In the genomic region with DNA sequence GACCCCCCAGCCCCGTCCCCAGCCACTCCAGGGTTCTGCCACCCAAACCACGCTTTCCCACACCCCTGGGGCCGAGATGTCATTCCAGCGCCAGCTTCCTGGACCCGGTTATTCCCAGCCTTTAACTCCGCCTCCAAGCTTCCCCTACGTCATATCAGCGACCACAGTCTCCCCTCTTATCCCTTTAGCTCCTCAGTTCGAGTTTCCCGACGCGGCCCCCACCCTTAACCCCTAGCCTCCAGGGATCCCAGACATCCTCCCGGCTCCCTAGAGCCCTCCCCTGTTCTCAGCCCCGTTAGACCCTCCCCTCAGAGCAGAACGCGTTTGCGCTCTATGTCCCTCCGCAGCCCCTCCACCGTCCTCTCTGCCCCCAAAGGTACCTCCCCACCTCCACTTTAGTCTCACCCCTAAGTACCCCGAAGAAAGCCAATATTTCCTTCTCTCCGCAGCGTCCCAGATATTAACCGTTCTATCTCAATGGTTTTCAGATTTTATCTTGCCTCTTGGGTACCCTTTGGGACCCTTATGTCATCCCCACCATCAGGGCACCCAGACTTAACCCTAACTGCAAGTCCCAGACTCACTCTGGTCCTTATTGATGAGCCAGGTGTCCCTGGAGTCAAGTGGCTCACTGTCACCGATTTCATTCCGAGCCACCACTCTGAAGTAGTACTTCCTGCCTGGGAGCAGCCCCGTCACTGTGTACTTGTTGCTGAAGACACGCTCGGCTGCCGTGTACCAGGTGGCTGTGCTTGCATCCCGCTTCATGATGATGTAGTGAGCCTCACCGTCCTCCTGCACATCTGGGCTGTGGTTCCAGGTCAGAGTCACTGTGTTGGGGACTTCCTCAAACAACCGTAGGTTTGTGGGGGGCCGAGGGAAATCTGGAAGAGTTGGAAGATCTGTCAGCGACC, we compare ENCODE assay signal across 1 cellular context.
TF ChIP-seq lines count a peak whose summit lies in the region.

No MANE protein-coding gene starts in this region.

TF ChIP-seq in endothelial cell of umbilical vein, 7 proteins besides CTCF, POLR2A, EP300 and RAD21 (continued from another document):
- TF ChIP-seq, protein P1, sequence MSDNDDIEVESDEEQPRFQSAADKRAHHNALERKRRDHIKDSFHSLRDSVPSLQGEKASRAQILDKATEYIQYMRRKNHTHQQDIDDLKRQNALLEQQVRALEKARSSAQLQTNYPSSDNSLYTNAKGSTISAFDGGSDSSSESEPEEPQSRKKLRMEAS (IDR thresholded peaks at IDR 0.05; ENCODE audit: insufficient read depth, insufficient read length), result no peak
- TF ChIP-seq EZH2 (IDR thresholded peaks at IDR 0.05; ENCODE audit: borderline replicate concordance, low read depth, low read length, severe bottlenecking), result no peak
- TF ChIP-seq POLR2AphosphoS5 (IDR thresholded peaks at IDR 0.05; ENCODE audit: insufficient read depth, low read depth, low read length), result no peak
- TF ChIP-seq FOS (IDR thresholded peaks at IDR 0.05; ENCODE audit: borderline replicate concordance, insufficient read depth, low read length), result no peak
- TF ChIP-seq GATA2 (IDR thresholded peaks at IDR 0.05; ENCODE audit: insufficient read depth, insufficient read length, low read depth, low read length), result no peak
